Comparison of ENCODE assay signal across 1 cellular context in genomic region chr11:34907934-34908593, GRCh38.
TF ChIP-seq lines count a peak whose summit lies in the region.

No MANE protein-coding gene starts in this region.

TF ChIP-seq in HepG2, 621 proteins besides CTCF, POLR2A, EP300 and RAD21 (continues in another document):
- TF ChIP-seq USF2 (IDR thresholded peaks at IDR 0.05; ENCODE audit: low read depth, low read length): no peak
- no peak for TF ChIP-seq USF2 (CRISPR knock-in tag; IDR thresholded peaks at IDR 0.05; ENCODE audit: borderline replicate concordance)
- TF ChIP-seq ARID5B (CRISPR knock-in tag; IDR thresholded peaks at IDR 0.05): peak; percentile 64; the same call in 1 of the 2 replicates
- no peak for TF ChIP-seq HOXA9 (CRISPR knock-in tag; IDR thresholded peaks at IDR 0.05; ENCODE audit: borderline replicate concordance)
- peak; percentile 25; the same call in 1 of the 2 replicates for TF ChIP-seq ZNF281 (CRISPR knock-in tag; IDR thresholded peaks at IDR 0.05; ENCODE audit: borderline replicate concordance)
- TF ChIP-seq, protein P1, sequence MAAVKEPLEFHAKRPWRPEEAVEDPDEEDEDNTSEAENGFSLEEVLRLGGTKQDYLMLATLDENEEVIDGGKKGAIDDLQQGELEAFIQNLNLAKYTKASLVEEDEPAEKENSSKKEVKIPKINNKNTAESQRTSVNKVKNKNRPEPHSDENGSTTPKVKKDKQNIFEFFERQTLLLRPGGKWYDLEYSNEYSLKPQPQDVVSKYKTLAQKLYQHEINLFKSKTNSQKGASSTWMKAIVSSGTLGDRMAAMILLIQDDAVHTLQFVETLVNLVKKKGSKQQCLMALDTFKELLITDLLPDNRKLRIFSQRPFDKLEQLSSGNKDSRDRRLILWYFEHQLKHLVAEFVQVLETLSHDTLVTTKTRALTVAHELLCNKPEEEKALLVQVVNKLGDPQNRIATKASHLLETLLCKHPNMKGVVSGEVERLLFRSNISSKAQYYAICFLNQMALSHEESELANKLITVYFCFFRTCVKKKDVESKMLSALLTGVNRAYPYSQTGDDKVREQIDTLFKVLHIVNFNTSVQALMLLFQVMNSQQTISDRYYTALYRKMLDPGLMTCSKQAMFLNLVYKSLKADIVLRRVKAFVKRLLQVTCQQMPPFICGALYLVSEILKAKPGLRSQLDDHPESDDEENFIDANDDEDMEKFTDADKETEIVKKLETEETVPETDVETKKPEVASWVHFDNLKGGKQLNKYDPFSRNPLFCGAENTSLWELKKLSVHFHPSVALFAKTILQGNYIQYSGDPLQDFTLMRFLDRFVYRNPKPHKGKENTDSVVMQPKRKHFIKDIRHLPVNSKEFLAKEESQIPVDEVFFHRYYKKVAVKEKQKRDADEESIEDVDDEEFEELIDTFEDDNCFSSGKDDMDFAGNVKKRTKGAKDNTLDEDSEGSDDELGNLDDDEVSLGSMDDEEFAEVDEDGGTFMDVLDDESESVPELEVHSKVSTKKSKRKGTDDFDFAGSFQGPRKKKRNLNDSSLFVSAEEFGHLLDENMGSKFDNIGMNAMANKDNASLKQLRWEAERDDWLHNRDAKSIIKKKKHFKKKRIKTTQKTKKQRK (IDR thresholded peaks at IDR 0.05; ENCODE audit: low read length): no peak
- TF ChIP-seq MAFK (conservative IDR thresholded peaks at IDR 0.05 in 1 of 2, IDR thresholded peaks at IDR 0.05 in 1 of 2; ENCODE audit: low read length in 2 of 2): peak; percentile 54 to 55; a peak in 3 of 4 replicates
- no peak for TF ChIP-seq EHMT2 (IDR thresholded peaks at IDR 0.05; ENCODE audit: borderline replicate concordance, low read depth, low read length)
- peak; percentile 45; the same call in 1 of the 2 replicates for TF ChIP-seq HMG20A (CRISPR knock-in tag; IDR thresholded peaks at IDR 0.05; ENCODE audit: borderline replicate concordance)
- peak; percentile 74; the same call in 1 of the 2 replicates for TF ChIP-seq FOSL1 (CRISPR knock-in tag; IDR thresholded peaks at IDR 0.05; ENCODE audit: borderline replicate concordance)
- TF ChIP-seq IRX3 (CRISPR knock-in tag; IDR thresholded peaks at IDR 0.05; ENCODE audit: borderline replicate concordance, low read depth): no peak
- no peak for TF ChIP-seq SOX6 (IDR thresholded peaks at IDR 0.05)
- TF ChIP-seq SOX6 (CRISPR knock-in tag; IDR thresholded peaks at IDR 0.05): peak; percentile 37; the same call in 1 of the 2 replicates
- no peak for TF ChIP-seq BRCA1 (CRISPR knock-in tag; IDR thresholded peaks at IDR 0.05)
- TF ChIP-seq ZNF800 (CRISPR knock-in tag; IDR thresholded peaks at IDR 0.05): 0 out of 2 replicates have a peak, but pooled peaks have one; percentile 31
- TF ChIP-seq AHDC1 (CRISPR knock-in tag; IDR thresholded peaks at IDR 0.05; ENCODE audit: borderline replicate concordance): peak; percentile 28; the same call in 1 of the 2 replicates
- TF ChIP-seq RXRB (CRISPR knock-in tag; IDR thresholded peaks at IDR 0.05; ENCODE audit: borderline replicate concordance): peak; percentile 26; the same call in 1 of the 2 replicates
- TF ChIP-seq THAP7 (CRISPR knock-in tag; IDR thresholded peaks at IDR 0.05): no peak
- TF ChIP-seq HDAC1 (CRISPR knock-in tag; IDR thresholded peaks at IDR 0.05): no peak
- 0 out of 2 replicates have a peak, but pooled peaks have one; percentile 36 for TF ChIP-seq SOX5 (CRISPR knock-in tag; IDR thresholded peaks at IDR 0.05; ENCODE audit: borderline replicate concordance)
- TF ChIP-seq, protein P2, sequence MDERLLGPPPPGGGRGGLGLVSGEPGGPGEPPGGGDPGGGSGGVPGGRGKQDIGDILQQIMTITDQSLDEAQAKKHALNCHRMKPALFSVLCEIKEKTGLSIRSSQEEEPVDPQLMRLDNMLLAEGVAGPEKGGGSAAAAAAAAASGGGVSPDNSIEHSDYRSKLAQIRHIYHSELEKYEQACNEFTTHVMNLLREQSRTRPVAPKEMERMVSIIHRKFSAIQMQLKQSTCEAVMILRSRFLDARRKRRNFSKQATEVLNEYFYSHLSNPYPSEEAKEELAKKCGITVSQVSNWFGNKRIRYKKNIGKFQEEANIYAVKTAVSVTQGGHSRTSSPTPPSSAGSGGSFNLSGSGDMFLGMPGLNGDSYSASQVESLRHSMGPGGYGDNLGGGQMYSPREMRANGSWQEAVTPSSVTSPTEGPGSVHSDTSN (CRISPR knock-in tag; IDR thresholded peaks at IDR 0.05): no peak
- peak; percentile 75; the same call in 1 of the 2 replicates for TF ChIP-seq ZNF335 (CRISPR knock-in tag; IDR thresholded peaks at IDR 0.05)
- TF ChIP-seq FOXA3 (CRISPR knock-in tag; IDR thresholded peaks at IDR 0.05): 0 out of 2 replicates have a peak, but pooled peaks have one; percentile 9
- TF ChIP-seq ZNF710 (CRISPR knock-in tag; IDR thresholded peaks at IDR 0.05; ENCODE audit: borderline replicate concordance): 0 out of 2 replicates have a peak, but pooled peaks have one; percentile 29
- TF ChIP-seq NCOA2 (CRISPR knock-in tag; IDR thresholded peaks at IDR 0.05): 0 out of 2 replicates have a peak, but pooled peaks have one; percentile 10
- peak; percentile 48; the same call in 1 of the 2 replicates for TF ChIP-seq SAP130 (CRISPR knock-in tag; IDR thresholded peaks at IDR 0.05; ENCODE audit: low read depth)
- TF ChIP-seq KMT2B (CRISPR knock-in tag; IDR thresholded peaks at IDR 0.05): 0 out of 2 replicates have a peak, but pooled peaks have one; percentile 27
